In the genomic region with DNA sequence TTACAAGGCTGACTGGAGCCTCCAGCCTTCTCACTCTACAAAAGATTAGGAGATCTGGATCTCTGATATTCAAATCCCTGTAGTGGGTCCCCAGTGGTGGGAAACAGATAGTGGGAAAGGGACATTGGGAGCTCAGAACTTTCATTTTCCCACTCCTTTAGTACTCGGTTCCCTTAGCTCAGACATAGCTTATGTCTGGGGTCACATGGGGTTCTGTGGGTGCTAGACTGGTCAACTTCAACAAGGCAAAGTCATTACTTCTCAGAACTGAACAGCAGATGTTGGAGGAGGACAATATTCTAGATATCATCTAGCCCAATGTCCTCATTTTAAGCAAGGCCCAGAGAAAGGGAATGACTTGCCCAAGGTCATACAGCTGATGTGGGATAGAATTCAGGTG, we compare ENCODE assay signal across 16 cellular contexts. TPM values are rescaled to one million over a fixed set of nuclear protein-coding genes. Genes with fewer than 3 reads are reported as not detected.
DNase-seq lines count a peak whose midpoint lies in the region; ATAC-seq and TF ChIP-seq lines count a peak whose summit lies in the region.
"Had no signal": no experiment of that assay in that cellular context is flagged by ENCODE, and none has a peak within 500 bp of the region (broad histone marks: within the 10 kb centered on the region; RNA-seq: fewer than 3 reads in every experiment).

No MANE protein-coding gene starts in this region.

- no peaks in the 10 kb centered on the region for H3K27me3 Mint-ChIP-seq in natural killer cell (ENCODE audit: low read depth in 2 of 2)
- no peaks in the 10 kb centered on the region for H3K27me3 Mint-ChIP-seq in natural killer cell treated with Interleukin-12 subunit alpha and Interleukin-12 subunit beta and Interleukin-15 and Interleukin-18, amount 100 ng/mL, for 72 hours

- TF ChIP-seq POLR2A in sigmoid colon (IDR thresholded peaks at IDR 0.05) = no peak

- no peaks in the 10 kb centered on the region for H3K36me3 Mint-ChIP-seq in natural killer cell
- no peaks in the 10 kb centered on the region for H3K36me3 Mint-ChIP-seq in natural killer cell treated with Interleukin-12 subunit alpha and Interleukin-12 subunit beta and Interleukin-15 and Interleukin-18, amount 100 ng/mL, for 72 hours

- CTCF ChIA-PET in GM10248 (lab: Yijun Ruan, JAX) (interaction anchor here (0.7 to 19.5 kb wide), 19 partner anchors 12 to 230 kb away, joined by 3 to 506 read pairs (median 4); partner anchors contain the start of genes ITGA5 and NCKAP1L), OCI-LY7 (lab: Charles Lee; ENCODE audit: unreplicated experiment) (interaction anchor here (0.5 to 3.1 kb wide), 3 partner anchors 38 to 110 kb away, joined by 3 to 28 read pairs (median 4); no protein-coding TSS in a partner anchor)

- no peak for DNase-seq in natural killer cell
- no peak for DNase-seq in natural killer cell treated with Interleukin-12 subunit alpha and Interleukin-12 subunit beta and Interleukin-15 and Interleukin-18, amount 100 ng/mL, for 72 hours (ENCODE audit: low spot score)
- DNase-seq in foreskin keratinocyte = no peak
- DNase-seq in sigmoid colon = no peak
- no peak for DNase-seq in OCI-M1 (lab: John Stamatoyannopoulos, UW)
- no peak for DNase-seq in GM10248 (ENCODE audit: extremely low spot score)
- no peak for DNase-seq in OCI-LY7 (ENCODE audit: low spot score)
- DNase-seq: 8988T; AML-193; Caco-2; CD8-positive, alpha-beta memory T cell; DND-41; GOT3; H9 had no signal

- 80 to 98% methylated on average over 1 of the region's 1 CpG for WGBS in sigmoid colon, 2 donors

- intact Hi-C loops in natural killer cell (cut with micrococcal nuclease) (no loop called here), sigmoid colon (cut with DNase I) (no loop called here), OCI-LY7 (cut with micrococcal nuclease; ENCODE audit: unreplicated experiment) (no loop called here)

- H3K4me1 Mint-ChIP-seq in natural killer cell = peaks cover 30 to 31% of the 10 kb centered on the region in 2 donors
- H3K4me1 Mint-ChIP-seq in natural killer cell treated with Interleukin-12 subunit alpha and Interleukin-12 subunit beta and Interleukin-15 and Interleukin-18, amount 100 ng/mL, for 72 hours (ENCODE audit: low read depth in 2 of 2) = peaks cover 17 to 18% of the 10 kb centered on the region in 2 donors

- peak in 2 of 3 donors; percentile 21 to 38 for ATAC-seq in natural killer cell
- no peak for ATAC-seq in natural killer cell treated with Interleukin-12 subunit alpha and Interleukin-12 subunit beta and Interleukin-15 and Interleukin-18, amount 100 ng/mL, for 72 hours
- ATAC-seq in foreskin keratinocyte = no peak

- no peaks in the 10 kb centered on the region for H3K79me2 ChIP-seq in OCI-LY7 (ENCODE audit: insufficient read depth, low read depth, low read length)

- POLR2A ChIA-PET in GM10248 (lab: Yijun Ruan, JAX) (no interaction called here), OCI-LY7 (lab: Charles Lee) (interaction anchor here (0.6 to 2.4 kb wide), 3 partner anchors 14 to 59 kb away, joined by 3 to 6 read pairs (median 3); no protein-coding TSS in a partner anchor)

- no peaks in the 10 kb centered on the region for H3K9me3 ChIP-seq in sigmoid colon
- H3K9me3 ChIP-seq in OCI-LY7 (ENCODE audit: low read length) = no peaks in the 10 kb centered on the region
- H3K9me3 ChIP-seq: BLaER1, Caco-2 had no signal

- H3K36me3 ChIP-seq in sigmoid colon (peaks cover 0 to 5% (median 0%) of the 10 kb centered on the region in 4 donors), OCI-LY7 (ENCODE audit: insufficient read depth, low read length) (no peaks in the 10 kb centered on the region)
- H3K36me3 ChIP-seq: BLaER1 had no signal

- H3K27ac Mint-ChIP-seq in natural killer cell = peak overlapping the region in 1 of 2 donors; percentile 70
- H3K27ac Mint-ChIP-seq in natural killer cell treated with Interleukin-12 subunit alpha and Interleukin-12 subunit beta and Interleukin-15 and Interleukin-18, amount 100 ng/mL, for 72 hours = no peak overlapping the region
- H3K27ac Mint-ChIP-seq: H9 had no signal

- H3K27me3 ChIP-seq in foreskin keratinocyte = peaks cover 16% of the 10 kb centered on the region
- H3K27me3 ChIP-seq in sigmoid colon = no peaks in the 10 kb centered on the region
- H3K27me3 ChIP-seq: BLaER1 had no signal

- H3K4me3 Mint-ChIP-seq in natural killer cell = no peak overlapping the region
- no peak overlapping the region for H3K4me3 Mint-ChIP-seq in natural killer cell treated with Interleukin-12 subunit alpha and Interleukin-12 subunit beta and Interleukin-15 and Interleukin-18, amount 100 ng/mL, for 72 hours
- H3K4me3 Mint-ChIP-seq: CD8-positive, alpha-beta memory T cell; H9 had no signal

- H3K9me2 ChIP-seq in OCI-LY7 (ENCODE audit: insufficient read depth, low read length) = no peaks in the 10 kb centered on the region

- peak overlapping the region; percentile 77 for H3K27ac ChIP-seq in foreskin keratinocyte
- H3K27ac ChIP-seq in sigmoid colon = peak overlapping the region in 3 of 4 donors; percentile 71 to 100 (median 99)
- H3K27ac ChIP-seq in OCI-LY7 (ENCODE audit: low read depth, low read length, poor library complexity, severe bottlenecking) = no peak overlapping the region
- H3K27ac ChIP-seq: BLaER1 had no signal

- BruUV-seq in OCI-LY7 (replicated peaks; lab: Mats Ljungman, UMichigan) = no TSS peak

- no peak overlapping the region for H3K4me3 ChIP-seq in sigmoid colon
- H3K4me3 ChIP-seq in OCI-LY7 (ENCODE audit: low read depth, low read length, poor library complexity, severe bottlenecking) = no peak overlapping the region
- H3K4me3 ChIP-seq: BLaER1 had no signal

- TF ChIP-seq EP300 in sigmoid colon (IDR thresholded peaks at IDR 0.05) = no peak

- TF ChIP-seq CTCF in natural killer cell (IDR thresholded peaks at IDR 0.05) (no peak), foreskin keratinocyte (conservative IDR thresholded peaks at IDR 0.05) (no peak), sigmoid colon (IDR thresholded peaks at IDR 0.05) (no peak), GM10248 (IDR thresholded peaks at IDR 0.05; ENCODE audit: control extremely low read depth, extremely low read depth, low read depth, missing control alignments) (no peak), OCI-LY7 (conservative IDR thresholded peaks at IDR 0.05; ENCODE audit: low read length) (no peak)

- H4K20me1 ChIP-seq in OCI-LY7 (ENCODE audit: insufficient read depth, low read length) = no peaks in the 10 kb centered on the region
- H4K20me1 ChIP-seq: BLaER1 had no signal

- no peak overlapping the region for H2AFZ ChIP-seq in OCI-LY7 (ENCODE audit: low read length)

- H3K9me3 Mint-ChIP-seq in natural killer cell = no peaks in the 10 kb centered on the region
- no peaks in the 10 kb centered on the region for H3K9me3 Mint-ChIP-seq in natural killer cell treated with Interleukin-12 subunit alpha and Interleukin-12 subunit beta and Interleukin-15 and Interleukin-18, amount 100 ng/mL, for 72 hours
- H3K9me3 Mint-ChIP-seq: CD8-positive, alpha-beta memory T cell; H9 had no signal

- H3K4me2 ChIP-seq in OCI-LY7 (ENCODE audit: low read length) = no peak overlapping the region
- H3K4me2 ChIP-seq: BLaER1 had no signal

- peaks cover 6% of the 10 kb centered on the region for H3K4me1 ChIP-seq in foreskin keratinocyte
- peaks cover 0 to 85% (median 54%) of the 10 kb centered on the region in 4 donors for H3K4me1 ChIP-seq in sigmoid colon
- no peaks in the 10 kb centered on the region for H3K4me1 ChIP-seq in OCI-LY7 (ENCODE audit: insufficient read depth, low read length, poor library complexity, severe bottlenecking)
- H3K4me1 ChIP-seq: Caco-2 had no signal

RNA-seq across cellular contexts. Expression of gene ITGA5, which starts 19.4 kb away (rescaled TPM):
- total RNA-seq in natural killer cell (100 to 1,000 TPM; 177 to 232 (median 207) TPM), foreskin keratinocyte (111 and 175 TPM in 2 replicates), sigmoid colon (100 to 1,000 TPM; 200 to 765 (median 459) TPM), OCI-LY7 (2022) (0.34 and 0.76 TPM in 2 replicates)
- total RNA-seq in natural killer cell treated with Interleukin-12 subunit alpha and Interleukin-12 subunit beta and Interleukin-15 and Interleukin-18, amount 100 ng/mL, for 72 hours = 10 to 100 TPM; 31.8 to 32.1 TPM
- polyA plus RNA-seq in foreskin keratinocyte (77.3 and 104 TPM in 2 replicates), sigmoid colon (10 to 100 TPM in 1 of 3 donors, 1 to 10 TPM in 2; 7.4 to 92.7 (median 7.8) TPM)
- 0.06 and 1.0 TPM in 2 replicates for total RNA-seq in OCI-LY7 (2014; rRNA removed; shearing (Covaris generic))
- total RNA-seq: HT-29 had no signal

RNA-seq across cellular contexts. Expression of gene GTSF1, which starts 34.9 kb away (rescaled TPM):
- total RNA-seq in natural killer cell (1 to 10 TPM; 3.2 to 4.2 (median 4.0) TPM), foreskin keratinocyte (not detected in 2 replicates), sigmoid colon (not detected), OCI-LY7 (2022) (93.0 and 103 TPM in 2 replicates)
- 10 to 100 TPM in 1 of 2 donors, 1 to 10 TPM in 1; 7.2 to 10.5 TPM for total RNA-seq in natural killer cell treated with Interleukin-12 subunit alpha and Interleukin-12 subunit beta and Interleukin-15 and Interleukin-18, amount 100 ng/mL, for 72 hours
- polyA plus RNA-seq in foreskin keratinocyte (not detected in 2 replicates), sigmoid colon (1 to 10 TPM in 2 of 3 donors, not detected in 1; 1.4 to 3.6 TPM)
- 74.8 and 76.6 TPM in 2 replicates for total RNA-seq in OCI-LY7 (2014; rRNA removed; shearing (Covaris generic))
- total RNA-seq: Caco-2, H9, HT-29 had no signal

RNA-seq across cellular contexts. Expression of gene ZNF385A, which starts 54.0 kb away (rescaled TPM):
- total RNA-seq in natural killer cell = 1 to 10 TPM; 5.4 to 9.8 (median 8.9) TPM
- total RNA-seq in natural killer cell treated with Interleukin-12 subunit alpha and Interleukin-12 subunit beta and Interleukin-15 and Interleukin-18, amount 100 ng/mL, for 72 hours = 1 to 10 TPM; 1.1 to 1.5 TPM
- total RNA-seq in foreskin keratinocyte = 29.8 and 31.9 TPM in 2 replicates
- polyA plus RNA-seq in foreskin keratinocyte = 77.1 and 81.3 TPM in 2 replicates
- total RNA-seq in sigmoid colon = 10 to 100 TPM in 2 of 4 donors, 1 to 10 TPM in 2; 5.6 to 18.6 (median 10.6) TPM
- polyA plus RNA-seq in sigmoid colon = 10 to 100 TPM in 1 of 3 donors, 1 to 10 TPM in 2; 4.4 to 19.2 (median 7.0) TPM
- total RNA-seq in OCI-LY7 (2014; rRNA removed; shearing (Covaris generic)) = 0.18 and 0.32 TPM in 2 replicates
- total RNA-seq in OCI-LY7 (2022) = 2.6 and 2.9 TPM in 2 replicates
- polyA plus RNA-seq: CD8-positive, alpha-beta memory T cell had no signal

RNA-seq across cellular contexts. Expression of gene NCKAP1L, which starts 59.0 kb away (rescaled TPM):
- total RNA-seq in natural killer cell = 100 to 1,000 TPM; 230 to 257 (median 236) TPM
- 100 to 1,000 TPM; 143 to 179 TPM for total RNA-seq in natural killer cell treated with Interleukin-12 subunit alpha and Interleukin-12 subunit beta and Interleukin-15 and Interleukin-18, amount 100 ng/mL, for 72 hours
- total RNA-seq in foreskin keratinocyte = not detected in 2 replicates
- polyA plus RNA-seq in foreskin keratinocyte = not detected in 2 replicates
- total RNA-seq in sigmoid colon = 10 to 100 TPM; 35.0 to 99.7 (median 53.8) TPM
- 10 to 100 TPM in 1 of 3 donors, 1 to 10 TPM in 2; 5.4 to 25.9 (median 7.2) TPM for polyA plus RNA-seq in sigmoid colon
- 60.2 and 68.1 TPM in 2 replicates for total RNA-seq in OCI-LY7 (2014; rRNA removed; shearing (Covaris generic))
- total RNA-seq in OCI-LY7 (2022) = 112 and 136 TPM in 2 replicates
- total RNA-seq: Caco-2, H9, HT-29 had no signal

Comparison
In these comparisons a context has a peak if more than half of its experiments do, and no peak if none do; other contexts are left out.
1. ATAC-seq: peak in natural killer cell (2 of 3); none in natural killer cell treated with Interleukin-12 subunit alpha and Interleukin-12 subunit beta and Interleukin-15 and Interleukin-18, amount 100 ng/mL, for 72 hours (0 of 2) and foreskin keratinocyte (single experiment).
2. RNA of gene ITGA5, which starts 19.4 kb away (total RNA-seq): 200 to 765 TPM in sigmoid colon, 177 to 232 TPM in natural killer cell, 111 to 175 TPM in foreskin keratinocyte and 31.8 to 32.1 TPM in natural killer cell treated with Interleukin-12 subunit alpha and Interleukin-12 subunit beta and Interleukin-15 and Interleukin-18, amount 100 ng/mL, for 72 hours; 0.06 to 1.0 TPM in OCI-LY7; every median in the first group is over 10 times any median in the second.
3. RNA of gene GTSF1, which starts 34.9 kb away (total RNA-seq): 74.8 to 103 TPM in OCI-LY7; 7.2 to 10.5 TPM in natural killer cell treated with Interleukin-12 subunit alpha and Interleukin-12 subunit beta and Interleukin-15 and Interleukin-18, amount 100 ng/mL, for 72 hours, 3.2 to 4.2 TPM in natural killer cell, not detected in sigmoid colon and not detected in foreskin keratinocyte; every median in the first group is over 4 times any median in the second.